40 cellular contexts compared by ENCODE assay signal in the genomic region with DNA sequence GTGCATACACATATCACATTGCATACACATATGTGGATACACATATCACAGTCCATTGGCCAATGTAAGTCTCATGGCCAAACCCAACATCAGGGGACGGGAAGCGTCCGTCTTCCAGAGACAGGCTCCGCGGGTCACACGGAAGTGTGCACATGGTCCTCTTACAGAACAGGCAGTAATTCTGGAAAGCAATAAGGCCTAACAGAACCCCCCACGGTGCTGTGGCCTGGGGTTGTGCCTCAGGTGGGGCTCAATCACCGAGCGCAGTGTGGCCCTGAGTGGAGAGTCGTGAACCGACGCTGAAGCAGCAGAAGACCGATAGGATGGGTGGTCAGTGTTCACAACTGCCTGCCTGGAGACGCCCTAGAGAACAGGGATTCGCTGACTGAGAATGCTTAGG.
"Had no signal": no experiment of that assay in that cellular context is flagged by ENCODE, and none has a peak within 500 bp of the region (broad histone marks: within the 10 kb centered on the region; RNA-seq: fewer than 3 reads in every experiment).

No MANE protein-coding gene starts in this region.

- H3K27ac ChIP-seq: adrenal gland, ascending aorta, body of pancreas, brain microvascular endothelial cell, breast epithelium, cardiac muscle cell had no signal

- H3K27me3 Mint-ChIP-seq: activated naive CD4-positive, alpha-beta T cell treated with anti-CD3 and anti-CD28 coated beads, Interleukin-2, amount 10 ng/mL, durations not matched to agents 7 days and 5 days; activated naive CD4-positive, alpha-beta T cell treated with anti-CD3 and anti-CD28 coated beads, Interleukin-2, amount 50 U/mL, for 24 hours; activated naive CD8-positive, alpha-beta T cell; activated naive CD8-positive, alpha-beta T cell treated with anti-CD3 and anti-CD28 coated beads, Interleukin-2, amount 10 ng/mL, durations not matched to agents 7 days and 5 days; activated naive CD8-positive, alpha-beta T cell treated with anti-CD3 and anti-CD28 coated beads, Interleukin-2, amount 50 U/mL, for 24 hours; activated T-helper 17 cell treated with anti-CD3 and anti-CD28 coated beads, Interleukin-2, amount 50 U/mL, for 72 hours; central memory CD8-positive, alpha-beta T cell had no signal

- H3K36me3 Mint-ChIP-seq: activated naive CD4-positive, alpha-beta T cell treated with anti-CD3 and anti-CD28 coated beads, Interleukin-2, amount 10 ng/mL, durations not matched to agents 7 days and 5 days; activated naive CD4-positive, alpha-beta T cell treated with anti-CD3 and anti-CD28 coated beads, Interleukin-2, amount 50 U/mL, for 24 hours; activated naive CD8-positive, alpha-beta T cell; activated naive CD8-positive, alpha-beta T cell treated with anti-CD3 and anti-CD28 coated beads for 36 hours; activated naive CD8-positive, alpha-beta T cell treated with anti-CD3 and anti-CD28 coated beads, Interleukin-2, amount 10 ng/mL, durations not matched to agents 7 days and 5 days; brain had no signal

- H3K27ac Mint-ChIP-seq: activated naive CD4-positive, alpha-beta T cell treated with anti-CD3 and anti-CD28 coated beads for 36 hours; activated naive CD4-positive, alpha-beta T cell treated with anti-CD3 and anti-CD28 coated beads, Interleukin-2, amount 10 ng/mL, durations not matched to agents 7 days and 5 days; activated naive CD4-positive, alpha-beta T cell treated with anti-CD3 and anti-CD28 coated beads, Interleukin-2, amount 50 U/mL, for 24 hours; activated naive CD4-positive, alpha-beta T cell treated with anti-CD3 and anti-CD28 coated beads, Interleukin-2, amount 50 U/mL, for 72 hours; activated naive CD8-positive, alpha-beta T cell; activated naive CD8-positive, alpha-beta T cell treated with anti-CD3 and anti-CD28 coated beads for 36 hours; activated naive CD8-positive, alpha-beta T cell treated with anti-CD3 and anti-CD28 coated beads, Interleukin-2, amount 10 ng/mL, durations not matched to agents 7 days and 5 days; activated naive CD8-positive, alpha-beta T cell treated with anti-CD3 and anti-CD28 coated beads, Interleukin-2, amount 50 U/mL, for 24 hours; activated T-cell treated with anti-CD3 and anti-CD28 coated beads, Interleukin-2, amount 50 U/mL, for 24 hours; activated T-cell treated with anti-CD3 and anti-CD28 coated beads, Interleukin-2, amount 50 U/mL, for 72 hours; activated T-helper 1 cell treated with anti-CD3 and anti-CD28 coated beads, Interleukin-12 subunit alpha, Interleukin-12 subunit beta, Interleukin-2, Interleukin-4 antibody, amounts not matched to agents 30 ng/mL and 10 ng/mL and 1 ng/mL, durations not matched to agents 14 hours and 24 hours and 36 hours; activated T-helper 17 cell treated with anti-CD3 and anti-CD28 coated beads, Interleukin-2, amount 50 U/mL, for 72 hours; activated T-helper 2 cell treated with anti-CD3 and anti-CD28 coated beads, Interferon-gamma antibody, Interleukin-2, Interleukin-4, amounts not matched to agents 10 μg/mL and 5 μg/mL and 100 μg/mL, durations not matched to agents 14 hours and 24 hours and 36 hours; brain had no signal

- H3K36me3 ChIP-seq: adrenal gland, ascending aorta, brain microvascular endothelial cell, breast epithelium, cardiac muscle cell had no signal

- DNase-seq: activated effector memory CD4-positive, alpha-beta T cell treated with anti-CD3 and anti-CD28 coated beads, Interleukin-2, amount 50 U/mL, for 16 hours; activated effector memory CD4-positive, alpha-beta T cell treated with Interleukin-2 at 50 U/mL for 16 hours; activated gamma-delta T cell; activated gamma-delta T cell treated with Interleukin-2 at 50 U/mL for 16 hours; activated naive CD4-positive, alpha-beta T cell; activated naive CD4-positive, alpha-beta T cell treated with anti-CD3 and anti-CD28 coated beads for 36 hours; activated naive CD4-positive, alpha-beta T cell treated with anti-CD3 and anti-CD28 coated beads, Interleukin-2, amount 10 ng/mL, durations not matched to agents 7 days and 5 days; activated naive CD4-positive, alpha-beta T cell treated with anti-CD3 and anti-CD28 coated beads, Interleukin-2, amount 50 U/mL, for 16 hours; activated naive CD4-positive, alpha-beta T cell treated with Interleukin-2 at 50 U/mL for 16 hours; activated naive CD8-positive, alpha-beta T cell treated with anti-CD3 and anti-CD28 coated beads for 36 hours; activated naive CD8-positive, alpha-beta T cell treated with anti-CD3 and anti-CD28 coated beads, Interleukin-2, amount 10 ng/mL, durations not matched to agents 7 days and 5 days; activated naive CD8-positive, alpha-beta T cell treated with anti-CD3 and anti-CD28 coated beads, Interleukin-2, amount 50 U/mL, for 24 hours; activated T-cell treated with anti-CD3 and anti-CD28 coated beads for 4 hours; activated T-cell treated with anti-CD3 and anti-CD28 coated beads, Interleukin-2, amount 50 U/mL, for 1 hour; activated T-cell treated with anti-CD3 and anti-CD28 coated beads, Interleukin-2, amount 50 U/mL, for 24 hours; activated T-cell treated with anti-CD3 and anti-CD28 coated beads, Interleukin-2, amount 50 U/mL, for 4 hours; activated T-cell treated with anti-CD3 and anti-CD28 coated beads, Interleukin-2, amount 50 U/mL, for 48 hours; activated T-cell treated with anti-CD3 and anti-CD28 coated beads, Interleukin-2, amount 50 U/mL, for 72 hours; adrenal gland; amniotic stem cell; amygdala; anterior cingulate cortex; aorta; body of pancreas; brain microvascular endothelial cell; caudate nucleus; central memory CD4-positive, alpha-beta T cell; cerebellar nuclear complex had no signal

- H3K4me1 ChIP-seq: adrenal gland, ascending aorta, body of pancreas, breast epithelium had no signal

- H3K27me3 ChIP-seq: adrenal gland, ascending aorta, body of pancreas, brain microvascular endothelial cell, cardiac muscle cell had no signal

- H3K9me3 ChIP-seq: adrenal gland, ascending aorta, body of pancreas had no signal

- H3K4me1 Mint-ChIP-seq: activated naive CD4-positive, alpha-beta T cell treated with anti-CD3 and anti-CD28 coated beads, Interleukin-2, amount 10 ng/mL, durations not matched to agents 7 days and 5 days; activated naive CD4-positive, alpha-beta T cell treated with anti-CD3 and anti-CD28 coated beads, Interleukin-2, amount 50 U/mL, for 24 hours; activated naive CD8-positive, alpha-beta T cell treated with anti-CD3 and anti-CD28 coated beads for 36 hours; activated naive CD8-positive, alpha-beta T cell treated with anti-CD3 and anti-CD28 coated beads, Interleukin-2, amount 10 ng/mL, durations not matched to agents 7 days and 5 days; activated naive CD8-positive, alpha-beta T cell treated with anti-CD3 and anti-CD28 coated beads, Interleukin-2, amount 50 U/mL, for 24 hours; activated T-helper 17 cell treated with anti-CD3 and anti-CD28 coated beads, Interleukin-2, amount 50 U/mL, for 72 hours; central memory CD8-positive, alpha-beta T cell had no signal

- H3K4me3 Mint-ChIP-seq: activated naive CD4-positive, alpha-beta T cell treated with anti-CD3 and anti-CD28 coated beads for 36 hours; activated naive CD4-positive, alpha-beta T cell treated with anti-CD3 and anti-CD28 coated beads, Interleukin-2, amount 10 ng/mL, durations not matched to agents 7 days and 5 days; activated naive CD4-positive, alpha-beta T cell treated with anti-CD3 and anti-CD28 coated beads, Interleukin-2, amount 50 U/mL, for 24 hours; activated naive CD8-positive, alpha-beta T cell; activated naive CD8-positive, alpha-beta T cell treated with anti-CD3 and anti-CD28 coated beads for 36 hours; activated naive CD8-positive, alpha-beta T cell treated with anti-CD3 and anti-CD28 coated beads, Interleukin-2, amount 10 ng/mL, durations not matched to agents 7 days and 5 days; activated naive CD8-positive, alpha-beta T cell treated with anti-CD3 and anti-CD28 coated beads, Interleukin-2, amount 50 U/mL, for 24 hours; activated T-cell treated with anti-CD3 and anti-CD28 coated beads, Interleukin-2, amount 50 U/mL, for 24 hours; activated T-cell treated with anti-CD3 and anti-CD28 coated beads, Interleukin-2, amount 50 U/mL, for 4 hours; activated T-cell treated with anti-CD3 and anti-CD28 coated beads, Interleukin-2, amount 50 U/mL, for 72 hours; activated T-helper 1 cell treated with anti-CD3 and anti-CD28 coated beads, Interleukin-12 subunit alpha, Interleukin-12 subunit beta, Interleukin-2, Interleukin-4 antibody, amounts not matched to agents 30 ng/mL and 10 ng/mL and 1 ng/mL, durations not matched to agents 14 hours and 24 hours and 36 hours; activated T-helper 17 cell treated with anti-CD3 and anti-CD28 coated beads, Interleukin-2, amount 50 U/mL, for 72 hours; brain; central memory CD8-positive, alpha-beta T cell had no signal

- H3K4me3 ChIP-seq: adrenal gland, ascending aorta, body of pancreas, breast epithelium, cardiac muscle cell had no signal

- FAIRE-seq: astrocyte had no signal

- H3K9me3 Mint-ChIP-seq: activated naive CD8-positive, alpha-beta T cell treated with anti-CD3 and anti-CD28 coated beads for 36 hours; activated T-helper 1 cell treated with anti-CD3 and anti-CD28 coated beads, Interleukin-12 subunit alpha, Interleukin-12 subunit beta, Interleukin-2, Interleukin-4 antibody, amounts not matched to agents 30 ng/mL and 10 ng/mL and 1 ng/mL, durations not matched to agents 14 hours and 24 hours and 36 hours had no signal
